12 cellular contexts compared by ENCODE assay signal in genomic region chr1:1846386-1846918, GRCh38. TPM values are rescaled to one million over a fixed set of nuclear protein-coding genes. Genes with fewer than 3 reads are reported as not detected.
DNase-seq lines count a peak whose midpoint lies in the region; ATAC-seq lines count a peak whose summit lies in the region.
"Had no signal": no experiment of that assay in that cellular context is flagged by ENCODE, and none has a peak within 500 bp of the region (broad histone marks: within the 10 kb centered on the region; RNA-seq: fewer than 3 reads in every experiment).

No MANE protein-coding gene starts in this region.

- DNase-seq in activated T-cell treated with anti-CD3 and anti-CD28 coated beads, Interleukin-2, amount 50 U/mL, for 72 hours: no peak
- DNase-seq in activated T-cell treated with anti-CD3 and anti-CD28 coated beads, Interleukin-2, amount 50 U/mL, for 4 hours: no peak
- no peak for DNase-seq in NCI-H2227 treated with DMSO at 0.1 percent for 48 hours (lab: John Stamatoyannopoulos, UW)
- no peak for DNase-seq in SIG-M5 (lab: John Stamatoyannopoulos, UW)
- DNase-seq: GF-D8, NCI-H1048, NCI-H526 treated with DMSO at 0.1 percent for 48 hours, SW 1271 had no signal

- peak overlapping the region; percentile 47 for H3K27ac ChIP-seq in temporal lobe (ENCODE audit: low read depth, low read length)

- H3K27ac Mint-ChIP-seq in activated T-cell treated with anti-CD3 and anti-CD28 coated beads, Interleukin-2, amount 50 U/mL, for 72 hours: peak overlapping the region; percentile 94
- H3K27ac Mint-ChIP-seq in activated T-helper 17 cell treated with anti-CD3 and anti-CD28 coated beads, Interleukin-2, amount 50 U/mL, for 72 hours: peak overlapping the region; percentile 75

- peaks cover 47% of the 10 kb centered on the region for H3K4me1 Mint-ChIP-seq in activated T-cell treated with anti-CD3 and anti-CD28 coated beads, Interleukin-2, amount 50 U/mL, for 72 hours (ENCODE audit: low read depth)
- H3K4me1 Mint-ChIP-seq in activated T-cell treated with anti-CD3 and anti-CD28 coated beads, Interleukin-2, amount 50 U/mL, for 4 hours (ENCODE audit: low read depth): peaks cover 68% of the 10 kb centered on the region
- H3K4me1 Mint-ChIP-seq in activated T-helper 17 cell treated with anti-CD3 and anti-CD28 coated beads, Interleukin-2, amount 50 U/mL, for 72 hours: peaks cover 30% of the 10 kb centered on the region

- H3K9ac ChIP-seq in mucosa of stomach (ENCODE audit: low read length): peak overlapping the region; percentile 33

- no peak overlapping the region for H3K4me3 Mint-ChIP-seq in activated T-cell treated with anti-CD3 and anti-CD28 coated beads, Interleukin-2, amount 50 U/mL, for 72 hours
- no peak overlapping the region for H3K4me3 Mint-ChIP-seq in activated T-cell treated with anti-CD3 and anti-CD28 coated beads, Interleukin-2, amount 50 U/mL, for 4 hours
- H3K4me3 Mint-ChIP-seq in activated T-helper 17 cell treated with anti-CD3 and anti-CD28 coated beads, Interleukin-2, amount 50 U/mL, for 72 hours: no peak overlapping the region

- H3K27me3 Mint-ChIP-seq in activated T-cell treated with anti-CD3 and anti-CD28 coated beads, Interleukin-2, amount 50 U/mL, for 72 hours (ENCODE audit: low read depth): no peaks in the 10 kb centered on the region
- H3K27me3 Mint-ChIP-seq in activated T-cell treated with anti-CD3 and anti-CD28 coated beads, Interleukin-2, amount 50 U/mL, for 4 hours (ENCODE audit: low read depth): no peaks in the 10 kb centered on the region
- H3K27me3 Mint-ChIP-seq in activated T-helper 17 cell treated with anti-CD3 and anti-CD28 coated beads, Interleukin-2, amount 50 U/mL, for 72 hours: no peaks in the 10 kb centered on the region

- peaks cover 22% of the 10 kb centered on the region for H3K4me1 ChIP-seq in mucosa of stomach (ENCODE audit: control insufficient read depth, insufficient read depth, low read length)

- peaks cover 1 to 5% of the 10 kb centered on the region in 2 donors for H3K36me3 Mint-ChIP-seq in activated T-cell treated with anti-CD3 and anti-CD28 coated beads, Interleukin-2, amount 50 U/mL, for 72 hours (ENCODE audit: insufficient read depth in 2 of 2)
- H3K36me3 Mint-ChIP-seq in activated T-cell treated with anti-CD3 and anti-CD28 coated beads, Interleukin-2, amount 50 U/mL, for 4 hours (ENCODE audit: insufficient read depth): peaks cover 13% of the 10 kb centered on the region
- H3K36me3 Mint-ChIP-seq in activated T-helper 17 cell treated with anti-CD3 and anti-CD28 coated beads, Interleukin-2, amount 50 U/mL, for 72 hours (ENCODE audit: low read depth): peaks cover 71% of the 10 kb centered on the region

- no peak for ATAC-seq in activated T-cell treated with anti-CD3 and anti-CD28 coated beads, Interleukin-2, amount 50 U/mL, for 72 hours (replicated peaks in 1 of 2)
- no peak for ATAC-seq in activated T-cell treated with anti-CD3 and anti-CD28 coated beads, Interleukin-2, amount 50 U/mL, for 4 hours
- ATAC-seq in activated T-helper 17 cell treated with anti-CD3 and anti-CD28 coated beads, Interleukin-2, amount 50 U/mL, for 72 hours (replicated peaks): no peak
- ATAC-seq in HG02610 (IDR thresholded peaks at IDR 0.05; ENCODE audit: unreplicated experiment): no peak

- no peaks in the 10 kb centered on the region for H3K27me3 ChIP-seq in mucosa of stomach (ENCODE audit: control insufficient read depth, insufficient read depth, low read length)

- no peaks in the 10 kb centered on the region for H3K9me3 ChIP-seq in mucosa of stomach (ENCODE audit: control insufficient read depth, low read length)

- no peak overlapping the region for H3K4me3 ChIP-seq in mucosa of stomach (ENCODE audit: low read length)

- no peaks in the 10 kb centered on the region for H3K9me3 Mint-ChIP-seq in activated T-cell treated with anti-CD3 and anti-CD28 coated beads, Interleukin-2, amount 50 U/mL, for 72 hours
- no peaks in the 10 kb centered on the region for H3K9me3 Mint-ChIP-seq in activated T-cell treated with anti-CD3 and anti-CD28 coated beads, Interleukin-2, amount 50 U/mL, for 4 hours
- H3K9me3 Mint-ChIP-seq in activated T-helper 17 cell treated with anti-CD3 and anti-CD28 coated beads, Interleukin-2, amount 50 U/mL, for 72 hours: no peaks in the 10 kb centered on the region

- H3K36me3 ChIP-seq in mucosa of stomach (ENCODE audit: control insufficient read depth, insufficient read depth, low read length): no peaks in the 10 kb centered on the region

RNA-seq across cellular contexts. Expression of gene GNB1, which starts 44.4 kb away (rescaled TPM):
- 100 to 1,000 TPM; 350 to 418 TPM for total RNA-seq in activated T-cell treated with anti-CD3 and anti-CD28 coated beads, Interleukin-2, amount 50 U/mL, for 72 hours
- 100 to 1,000 TPM; 354 to 395 (median 387) TPM for total RNA-seq in activated T-cell treated with anti-CD3 and anti-CD28 coated beads, Interleukin-2, amount 50 U/mL, for 4 hours
- 100 to 1,000 TPM; 266 to 410 TPM for total RNA-seq in activated T-helper 17 cell treated with anti-CD3 and anti-CD28 coated beads, Interleukin-2, amount 50 U/mL, for 72 hours
- 236 TPM for total RNA-seq in temporal lobe
